ENCODE assay signal across 8 cellular contexts in the genomic region with DNA sequence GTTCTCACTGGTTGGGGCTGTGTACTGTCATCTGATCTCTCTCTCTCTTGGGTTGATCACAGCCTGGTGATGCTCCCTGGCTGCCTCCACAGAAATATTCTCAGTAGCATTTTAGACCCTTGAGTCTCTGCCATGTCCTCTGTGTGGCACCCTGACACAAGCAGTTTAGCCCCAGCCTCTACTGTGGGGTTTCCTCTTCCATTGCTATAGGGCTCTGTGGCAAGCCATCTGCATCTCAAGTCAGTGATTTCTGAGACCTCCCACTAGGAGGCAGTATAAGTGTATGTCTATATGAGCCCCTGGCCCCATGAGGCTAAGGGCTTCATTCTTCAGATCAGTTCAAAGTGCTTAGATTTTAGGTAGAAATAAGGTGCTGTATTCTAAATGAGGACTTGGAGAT.
DNase-seq lines count a peak whose midpoint lies in the region; ATAC-seq and TF ChIP-seq lines count a peak whose summit lies in the region.

No MANE protein-coding gene starts in this region.

- no peaks in the 10 kb centered on the region for H4K20me1 ChIP-seq in MM.1S (ENCODE audit: insufficient read depth, low read length)
- no peaks in the 10 kb centered on the region for H4K20me1 ChIP-seq in SU-DHL-6 (ENCODE audit: low read depth, low read length)

- H3K9me2 ChIP-seq in MM.1S (replicated peaks; ENCODE audit: insufficient read depth, low read length) (no peaks in the 10 kb centered on the region), SU-DHL-6 (replicated peaks; ENCODE audit: insufficient read depth, low read length) (no peaks in the 10 kb centered on the region)

- H3K4me3 ChIP-seq in MM.1S (ENCODE audit: low read length) (no peak overlapping the region), SU-DHL-6 (ENCODE audit: insufficient read depth, low read length, poor library complexity, severe bottlenecking) (no peak overlapping the region)

- H3K27me3 ChIP-seq in MM.1S (replicated peaks; ENCODE audit: insufficient read depth, low read length) (no peaks in the 10 kb centered on the region), SU-DHL-6 (ENCODE audit: low read length) (no peaks in the 10 kb centered on the region)

- H3K4me1 ChIP-seq in MM.1S (ENCODE audit: low read length) = no peaks in the 10 kb centered on the region

- H3K36me3 ChIP-seq in MM.1S (replicated peaks; ENCODE audit: insufficient read depth, low read length) (no peaks in the 10 kb centered on the region), SU-DHL-6 (ENCODE audit: low read length) (no peaks in the 10 kb centered on the region)

- H3K9me3 ChIP-seq in MM.1S (replicated peaks; ENCODE audit: insufficient read depth, low read length) (no peaks in the 10 kb centered on the region), SU-DHL-6 (ENCODE audit: insufficient read depth, low read length) (no peaks in the 10 kb centered on the region)

- H3K27ac ChIP-seq in MM.1S (ENCODE audit: low read length) (no peak overlapping the region), SU-DHL-6 (ENCODE audit: low read depth, low read length) (no peak overlapping the region)

- no peak overlapping the region for H3K9ac ChIP-seq in MM.1S (ENCODE audit: low read length)
- no peak overlapping the region for H3K9ac ChIP-seq in SU-DHL-6 (ENCODE audit: low read length)

- H3K4me2 ChIP-seq in MM.1S (ENCODE audit: low read depth, low read length) (no peak overlapping the region), SU-DHL-6 (ENCODE audit: low read depth, low read length, poor library complexity, severe bottlenecking) (no peak overlapping the region)

- no peaks in the 10 kb centered on the region for H3F3A ChIP-seq in MM.1S (ENCODE audit: insufficient read depth, low read length)
- no peaks in the 10 kb centered on the region for H3F3A ChIP-seq in SU-DHL-6 (ENCODE audit: insufficient read depth)

- ATAC-seq in GM19463 (IDR thresholded peaks at IDR 0.05; ENCODE audit: unreplicated experiment) (peak; percentile 78), GM19455 (IDR thresholded peaks at IDR 0.05; ENCODE audit: unreplicated experiment) (no peak)

- DNase-seq in DMS 273 (lab: John Stamatoyannopoulos, UW; ENCODE audit: unreplicated experiment) (peak; percentile 97), MM.1S (peak; percentile 53), islet precursor cell (peak; percentile 80), NCI-H128 (lab: John Stamatoyannopoulos, UW; ENCODE audit: unreplicated experiment) (no peak), RKO (ENCODE audit: low spot score) (no peak)

- H2AFZ ChIP-seq in MM.1S (ENCODE audit: low read length) = no peak overlapping the region
- no peak overlapping the region for H2AFZ ChIP-seq in SU-DHL-6 (ENCODE audit: low read depth, low read length, severe bottlenecking)

- no peaks in the 10 kb centered on the region for H3K79me2 ChIP-seq in MM.1S (ENCODE audit: low read length)
- no peaks in the 10 kb centered on the region for H3K79me2 ChIP-seq in SU-DHL-6 (ENCODE audit: insufficient read depth, low read length)

- TF ChIP-seq CTCF in MM.1S (IDR thresholded peaks at IDR 0.05; ENCODE audit: low read length) (peak; percentile 56), SU-DHL-6 (IDR thresholded peaks at IDR 0.05; ENCODE audit: insufficient read depth, low read length, poor library complexity, severe bottlenecking) (peak; percentile 20)

Comparison
In these comparisons a context has a peak if more than half of its experiments do, and no peak if none do; other contexts are left out.
1. DNase-seq: peak in DMS 273 (single experiment), MM.1S (single experiment) and islet precursor cell (single experiment); none in NCI-H128 (single experiment) and RKO (single experiment).